In the genomic region with DNA sequence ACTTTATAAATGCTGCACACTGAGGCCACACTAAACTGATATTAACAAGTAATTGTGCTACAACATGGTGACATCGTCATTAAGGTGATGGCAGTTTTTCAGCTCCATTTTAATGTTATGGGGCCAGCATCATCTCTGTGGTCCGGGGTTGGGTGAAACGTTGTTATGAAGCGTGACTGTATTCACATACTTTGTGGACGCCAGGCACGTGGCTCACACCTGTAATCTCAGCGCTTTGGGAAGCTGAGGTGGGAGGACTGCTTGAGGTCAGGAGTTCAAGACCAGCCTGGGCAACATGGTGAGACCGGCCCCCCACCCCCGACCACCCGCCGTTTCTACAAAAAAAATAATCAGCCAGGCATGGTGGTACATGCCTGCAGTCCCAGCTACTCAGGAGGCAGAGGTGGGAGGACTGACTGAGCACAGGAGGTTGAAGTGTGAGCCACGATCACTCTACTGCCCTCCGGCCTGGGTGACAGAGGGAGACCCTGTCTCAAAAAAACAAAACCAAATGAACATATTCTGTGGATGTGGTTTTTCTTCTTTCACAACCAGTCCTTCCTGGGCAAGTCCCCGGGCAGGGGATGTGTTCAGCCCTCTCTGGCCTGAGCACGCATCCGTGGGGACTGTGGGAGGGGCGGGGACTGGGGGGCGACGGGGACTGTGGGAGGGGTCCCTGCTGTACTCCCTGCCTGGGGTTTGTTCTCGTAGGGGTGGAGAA, we compare ENCODE assay signal across 17 cellular contexts. TPM values are rescaled to one million over a fixed set of nuclear protein-coding genes. Genes with fewer than 3 reads are reported as not detected.
DNase-seq lines count a peak whose midpoint lies in the region; ATAC-seq and TF ChIP-seq lines count a peak whose summit lies in the region.
"Had no signal": no experiment of that assay in that cellular context is flagged by ENCODE, and none has a peak within 500 bp of the region (broad histone marks: within the 10 kb centered on the region; RNA-seq: fewer than 3 reads in every experiment).

No MANE protein-coding gene starts in this region.

- no peaks in the 10 kb centered on the region for H3K79me2 ChIP-seq in PC-9 (ENCODE audit: low read depth)
- no peaks in the 10 kb centered on the region for H3K79me2 ChIP-seq in hepatocyte

- peaks cover 50% of the 10 kb centered on the region for H3K4me1 Mint-ChIP-seq in stimulated activated effector memory CD8-positive, alpha-beta T cell treated with anti-CD3 and anti-CD28 coated beads, Interleukin-12 subunit alpha, Interleukin-12 subunit beta, amount 100 ng/mL, for 72 hours

- H3K4me3 Mint-ChIP-seq in stimulated activated effector memory CD8-positive, alpha-beta T cell treated with anti-CD3 and anti-CD28 coated beads, Interleukin-12 subunit alpha, Interleukin-12 subunit beta, amount 100 ng/mL, for 72 hours = peak overlapping the region; percentile 77
- H3K4me3 Mint-ChIP-seq: activated naive CD4-positive, alpha-beta T cell treated with anti-CD3 and anti-CD28 coated beads for 36 hours had no signal

- intact Hi-C loops in Right ventricle myocardium inferior (cut with DNase I) = no loop called here
- intact Hi-C loops in left cardiac atrium (cut with DNase I) = no loop called here
- intact Hi-C loops in PC-9 (cut with micrococcal nuclease; ENCODE audit: unreplicated experiment) = no loop called here

- H3K4me2 ChIP-seq in PC-9 = no peak overlapping the region
- no peak overlapping the region for H3K4me2 ChIP-seq in hepatocyte

- POLR2A ChIA-PET in PC-9 (lab: Charles Lee; ENCODE audit: unreplicated experiment) = no interaction called here

- CTCF ChIA-PET in PC-9 (lab: Charles Lee) = interaction anchor here (0.6 kb wide), 1 partner anchor 29 kb away, joined by 4 read pairs; the partner anchor contains the start of gene D2HGDH

- no peaks in the 10 kb centered on the region for H3K9me3 ChIP-seq in PC-9 (ENCODE audit: insufficient read depth, low read depth)
- no peaks in the 10 kb centered on the region for H3K9me3 ChIP-seq in hepatocyte (ENCODE audit: low read depth)
- H3K9me3 ChIP-seq: BE2C, breast epithelium, thoracic aorta had no signal

- H3K9me3 Mint-ChIP-seq in stimulated activated effector memory CD8-positive, alpha-beta T cell treated with anti-CD3 and anti-CD28 coated beads, Interleukin-12 subunit alpha, Interleukin-12 subunit beta, amount 100 ng/mL, for 72 hours = no peaks in the 10 kb centered on the region

- TF ChIP-seq CTCF in PC-9 (conservative IDR thresholded peaks at IDR 0.05) = no peak
- no peak for TF ChIP-seq CTCF in hepatocyte (IDR thresholded peaks at IDR 0.05; ENCODE audit: poor library complexity)

- H3K36me3 ChIP-seq in PC-9 (ENCODE audit: low read depth) = peaks cover 9% of the 10 kb centered on the region
- no peaks in the 10 kb centered on the region for H3K36me3 ChIP-seq in hepatocyte (replicated peaks; ENCODE audit: insufficient read depth, low read depth)
- H3K36me3 ChIP-seq: breast epithelium had no signal

- WGBS in hepatocyte (ENCODE audit: low lambda C conversion rate, missing lambda C conversion rate) = 81% methylated on average over 14 of the region's 20 CpGs

- no peak overlapping the region for H2AFZ ChIP-seq in PC-9
- no peak overlapping the region for H2AFZ ChIP-seq in hepatocyte

- H3K4me1 ChIP-seq in PC-9 (replicated peaks; ENCODE audit: insufficient read depth) (no peaks in the 10 kb centered on the region), hepatocyte (ENCODE audit: insufficient read depth) (peaks cover 5% of the 10 kb centered on the region)
- H3K4me1 ChIP-seq: breast epithelium had no signal

- H3K27ac ChIP-seq in PC-9 = no peak overlapping the region
- H3K27ac ChIP-seq in hepatocyte = peak overlapping the region; percentile 43
- H3K27ac ChIP-seq: breast epithelium, HL-60, thoracic aorta had no signal

- no peaks in the 10 kb centered on the region for H3K27me3 ChIP-seq in PC-9 (ENCODE audit: insufficient read depth, low read depth)
- no peaks in the 10 kb centered on the region for H3K27me3 ChIP-seq in hepatocyte
- H3K27me3 ChIP-seq: BE2C, breast epithelium had no signal

- ATAC-seq in Right ventricle myocardium inferior (no peak), left cardiac atrium (no peak)
- ATAC-seq in stimulated activated effector memory CD8-positive, alpha-beta T cell treated with anti-CD3 and anti-CD28 coated beads, Interleukin-12 subunit alpha, Interleukin-12 subunit beta, amount 100 ng/mL, for 72 hours = peak; percentile 60

- H3K9me2 ChIP-seq in PC-9 (ENCODE audit: insufficient read depth) (no peaks in the 10 kb centered on the region), hepatocyte (replicated peaks; ENCODE audit: insufficient read depth) (no peaks in the 10 kb centered on the region)

- H4K20me1 ChIP-seq in PC-9 (ENCODE audit: insufficient read depth) = peaks cover 28% of the 10 kb centered on the region
- no peaks in the 10 kb centered on the region for H4K20me1 ChIP-seq in hepatocyte (ENCODE audit: insufficient read depth, poor library complexity, severe bottlenecking)

- peak; percentile 23 for DNase-seq in Right ventricle myocardium inferior (ENCODE audit: missing footprints)
- DNase-seq in left cardiac atrium = no peak
- no peak for DNase-seq in PC-9
- DNase-seq in hepatocyte (ENCODE audit: low spot score) = no peak
- peak; percentile 30 to 67 for DNase-seq in stimulated activated effector memory CD8-positive, alpha-beta T cell treated with anti-CD3 and anti-CD28 coated beads, Interleukin-12 subunit alpha, Interleukin-12 subunit beta, amount 100 ng/mL, for 72 hours (ENCODE audit: low spot score in 2 of 2)
- no peak for DNase-seq in dermis blood vessel endothelial cell
- DNase-seq in DMS 273 (lab: John Stamatoyannopoulos, UW; ENCODE audit: unreplicated experiment) = no peak
- no peak for DNase-seq in mucosa of gallbladder (ENCODE audit: low spot score)
- DNase-seq: activated naive CD4-positive, alpha-beta T cell treated with anti-CD3 and anti-CD28 coated beads for 36 hours; foreskin melanocyte; Kasumi-1; NCI-H510A treated with DMSO at 0.1 percent for 48 hours; SW 1271 had no signal

- BruUV-seq in PC-9 (replicated peaks; lab: Mats Ljungman, UMichigan) = TSS peak; percentile 10

- H3K4me3 ChIP-seq in PC-9 (no peak overlapping the region), hepatocyte (no peak overlapping the region)
- H3K4me3 ChIP-seq: breast epithelium, thoracic aorta had no signal

- H3K36me3 Mint-ChIP-seq in stimulated activated effector memory CD8-positive, alpha-beta T cell treated with anti-CD3 and anti-CD28 coated beads, Interleukin-12 subunit alpha, Interleukin-12 subunit beta, amount 100 ng/mL, for 72 hours = peaks cover 44% of the 10 kb centered on the region

- H3F3A ChIP-seq in PC-9 (ENCODE audit: insufficient read depth, low read depth) = peaks cover 7% of the 10 kb centered on the region; the same call in 1 of the 2 replicates

- peak overlapping the region; percentile 91 for H3K27ac Mint-ChIP-seq in stimulated activated effector memory CD8-positive, alpha-beta T cell treated with anti-CD3 and anti-CD28 coated beads, Interleukin-12 subunit alpha, Interleukin-12 subunit beta, amount 100 ng/mL, for 72 hours
- H3K27ac Mint-ChIP-seq: activated naive CD4-positive, alpha-beta T cell treated with anti-CD3 and anti-CD28 coated beads for 36 hours had no signal

RNA-seq across cellular contexts. Expression of gene GAL3ST2, which starts 12.9 kb away (rescaled TPM):
- total RNA-seq in Right ventricle myocardium inferior (not detected), left cardiac atrium (under 1 TPM in 1 of 2 donors, not detected in 1; 0.44 TPM), PC-9 (2021) (3.9 and 4.3 TPM in 2 replicates), hepatocyte (0.20 and 0.53 TPM in 2 replicates), dermis blood vessel endothelial cell (not detected in 2 replicates), mucosa of gallbladder (26.4 TPM)
- not detected in 2 replicates for polyA plus RNA-seq in hepatocyte
- total RNA-seq: activated naive CD4-positive, alpha-beta T cell treated with anti-CD3 and anti-CD28 coated beads for 36 hours had no signal

RNA-seq across cellular contexts. Expression of gene D2HGDH, which starts 29.3 kb away (rescaled TPM):
- total RNA-seq in Right ventricle myocardium inferior = 19.6 TPM
- total RNA-seq in left cardiac atrium = 10 to 100 TPM; 14.6 to 16.9 TPM
- 131 and 232 TPM in 2 replicates for total RNA-seq in PC-9 (2021)
- 12.9 TPM in 2 replicates for total RNA-seq in hepatocyte
- polyA plus RNA-seq in hepatocyte = 41.2 and 54.8 TPM in 2 replicates
- total RNA-seq in dermis blood vessel endothelial cell = 12.5 and 19.4 TPM in 2 replicates
- 71.5 TPM for total RNA-seq in mucosa of gallbladder

RNA-seq across cellular contexts. Expression of gene NEU4, which starts 45.3 kb away (rescaled TPM):
- 0.30 TPM for total RNA-seq in Right ventricle myocardium inferior
- total RNA-seq in left cardiac atrium = under 1 TPM; 0.16 to 0.38 TPM
- total RNA-seq in PC-9 (2021) = 0.90 and 0.92 TPM in 2 replicates
- 6.8 and 9.3 TPM in 2 replicates for total RNA-seq in hepatocyte
- polyA plus RNA-seq in hepatocyte = 8.7 and 10.2 TPM in 2 replicates
- total RNA-seq in dermis blood vessel endothelial cell = not detected in 2 replicates
- total RNA-seq in mucosa of gallbladder = 34.8 TPM
- total RNA-seq: activated naive CD4-positive, alpha-beta T cell treated with anti-CD3 and anti-CD28 coated beads for 36 hours had no signal

Comparison
In these comparisons a context has a peak if more than half of its experiments do, and no peak if none do; other contexts are left out.
1. DNase-seq: peak in Right ventricle myocardium inferior (single experiment) and stimulated activated effector memory CD8-positive, alpha-beta T cell treated with anti-CD3 and anti-CD28 coated beads, Interleukin-12 subunit alpha, Interleukin-12 subunit beta, amount 100 ng/mL, for 72 hours (2 of 2); none in left cardiac atrium (single experiment), PC-9 (0 of 2), hepatocyte (single experiment), dermis blood vessel endothelial cell (single experiment), DMS 273 (single experiment) and mucosa of gallbladder (single experiment).